Comparison of ENCODE assay signal across 16 cellular contexts in genomic region chr18:9120796-9121195, GRCh38. TPM values are rescaled to one million over a fixed set of nuclear protein-coding genes. Genes with fewer than 3 reads are reported as not detected.
DNase-seq lines count a peak whose midpoint lies in the region; ATAC-seq, FAIRE-seq and TF ChIP-seq lines count a peak whose summit lies in the region.
"Had no signal": no experiment of that assay in that cellular context is flagged by ENCODE, and none has a peak within 500 bp of the region (broad histone marks: within the 10 kb centered on the region; RNA-seq: fewer than 3 reads in every experiment).

No MANE protein-coding gene starts in this region.

- peaks cover 78% of the 10 kb centered on the region for H3K36me3 Mint-ChIP-seq in CD4-positive, alpha-beta T cell (ENCODE audit: low read depth)
- peaks cover 56% of the 10 kb centered on the region for H3K36me3 Mint-ChIP-seq in activated naive CD8-positive, alpha-beta T cell treated with anti-CD3 and anti-CD28 coated beads for 36 hours
- peaks cover 0 to 10% of the 10 kb centered on the region in 2 donors for H3K36me3 Mint-ChIP-seq in naive B cell

- POLR2A ChIA-PET in CD4-positive, alpha-beta T cell (lab: Charles Lee): interaction anchor here (0.8 to 35.5 kb wide), 6 partner anchors 10 to 395 kb away, joined by 3 to 914 read pairs (median 4); partner anchors contain the start of gene ANKRD12

- no peak for DNase-seq in CD4-positive, alpha-beta T cell
- DNase-seq in GM12892 (ENCODE audit: insufficient read length) (no peak), naive B cell (peak; percentile 25), NOMO-1 treated with DMSO at 0.1 percent for 48 hours (lab: John Stamatoyannopoulos, UW; ENCODE audit: unreplicated experiment) (no peak), prostate gland (ENCODE audit: low spot score) (no peak)
- no peak for DNase-seq in activated naive CD8-positive, alpha-beta T cell treated with anti-CD3 and anti-CD28 coated beads for 36 hours
- DNase-seq: activated CD4-positive, alpha-beta T cell treated with anti-CD3 and anti-CD28 coated beads for 4 hours; DMS79; left cardiac atrium; NCI-H1930; NCI-H526 treated with DMSO at 0.1 percent for 48 hours; tibial artery had no signal

- H3K27ac ChIP-seq in CD4-positive, alpha-beta T cell (ENCODE audit: low read depth, low read length): peak overlapping the region; percentile 57
- peak overlapping the region in 1 of 2 donors; percentile 12 for H3K27ac ChIP-seq in prostate gland
- H3K27ac ChIP-seq: BLaER1 had no signal

- intact Hi-C loops in CD4-positive, alpha-beta T cell (cut with DNase I, micrococcal nuclease): no loop called here
- intact Hi-C loops in prostate gland (cut with DNase I): no loop called here

- H3K4me1 ChIP-seq in prostate gland (replicated peaks): no peaks in the 10 kb centered on the region

- TF ChIP-seq POLR2A in GM12892 (IDR thresholded peaks at IDR 0.05; ENCODE audit: low read depth, low read length) (no peak), prostate gland (IDR thresholded peaks at IDR 0.05) (no peak)

- CTCF ChIA-PET in CD4-positive, alpha-beta T cell (lab: Charles Lee): interaction anchor here (1.3 kb wide), 1 partner anchor 12 kb away, joined by 5 read pairs; no protein-coding TSS in a partner anchor

- peak overlapping the region; percentile 43 for H3K4me3 Mint-ChIP-seq in CD4-positive, alpha-beta T cell
- peak overlapping the region; percentile 42 for H3K4me3 Mint-ChIP-seq in activated naive CD8-positive, alpha-beta T cell treated with anti-CD3 and anti-CD28 coated beads for 36 hours
- H3K4me3 Mint-ChIP-seq in naive B cell: peak overlapping the region in 4 of 8 donors; percentile 28 to 76 (median 58)

- H3K4me1 Mint-ChIP-seq in CD4-positive, alpha-beta T cell (ENCODE audit: low read depth): peaks cover 88% of the 10 kb centered on the region
- H3K4me1 Mint-ChIP-seq in activated naive CD8-positive, alpha-beta T cell treated with anti-CD3 and anti-CD28 coated beads for 36 hours: peaks cover 65% of the 10 kb centered on the region
- peaks cover 33 to 58% (median 36%) of the 10 kb centered on the region in 3 donors for H3K4me1 Mint-ChIP-seq in naive B cell

- H3K9me3 Mint-ChIP-seq in CD4-positive, alpha-beta T cell: no peaks in the 10 kb centered on the region
- H3K9me3 Mint-ChIP-seq in activated naive CD8-positive, alpha-beta T cell treated with anti-CD3 and anti-CD28 coated beads for 36 hours: peaks cover 1% of the 10 kb centered on the region
- H3K9me3 Mint-ChIP-seq in naive B cell: no peaks in the 10 kb centered on the region

- no peak overlapping the region for H3K4me3 ChIP-seq in prostate gland
- H3K4me3 ChIP-seq: BLaER1, tibial artery had no signal

- no peaks in the 10 kb centered on the region for H3K36me3 ChIP-seq in prostate gland

- H3K27me3 Mint-ChIP-seq in CD4-positive, alpha-beta T cell: no peaks in the 10 kb centered on the region
- no peaks in the 10 kb centered on the region for H3K27me3 Mint-ChIP-seq in activated naive CD8-positive, alpha-beta T cell treated with anti-CD3 and anti-CD28 coated beads for 36 hours
- H3K27me3 Mint-ChIP-seq in naive B cell: no peaks in the 10 kb centered on the region

- peak; percentile 14 for ATAC-seq in CD4-positive, alpha-beta T cell (ENCODE audit: poor library complexity)
- ATAC-seq in naive B cell (ENCODE audit: low read depth in 2 of 2) (peak; percentile 25 to 34), GM18502 (IDR thresholded peaks at IDR 0.05; ENCODE audit: poor library complexity, unreplicated experiment) (no peak), HG03460 (IDR thresholded peaks at IDR 0.05; ENCODE audit: unreplicated experiment) (no peak)
- ATAC-seq: left cardiac atrium had no signal

- TF ChIP-seq CTCF in CD4-positive, alpha-beta T cell (IDR thresholded peaks at IDR 0.05): no peak
- TF ChIP-seq CTCF in prostate gland (IDR thresholded peaks at IDR 0.05): no peak

- H3K9me3 ChIP-seq in CD4-positive, alpha-beta T cell (ENCODE audit: control insufficient read depth, low read length): no peaks in the 10 kb centered on the region
- no peaks in the 10 kb centered on the region for H3K9me3 ChIP-seq in prostate gland
- H3K9me3 ChIP-seq: BLaER1, tibial artery had no signal

- peak; percentile 42 for FAIRE-seq in GM12892 (lab: Jason Lieb, UNC)
- FAIRE-seq: endothelial cell of umbilical vein had no signal

- no peaks in the 10 kb centered on the region for H3K27me3 ChIP-seq in CD4-positive, alpha-beta T cell (ENCODE audit: control insufficient read depth, insufficient read depth, low read length)
- H3K27me3 ChIP-seq in prostate gland (replicated peaks; ENCODE audit: insufficient read depth): no peaks in the 10 kb centered on the region
- H3K27me3 ChIP-seq: BLaER1, tibial artery had no signal

- H3K27ac Mint-ChIP-seq in CD4-positive, alpha-beta T cell: peak overlapping the region; percentile 95
- H3K27ac Mint-ChIP-seq in activated naive CD8-positive, alpha-beta T cell treated with anti-CD3 and anti-CD28 coated beads for 36 hours: peak overlapping the region; percentile 81
- H3K27ac Mint-ChIP-seq in naive B cell: peak overlapping the region in 4 of 6 donors; percentile 63 to 98 (median 76)

- 19% methylated on average over 1 of the region's 1 CpG for WGBS in prostate gland

RNA-seq across cellular contexts. Expression of gene ANKRD12, which starts 15.8 kb away (rescaled TPM):
- 100 to 1,000 TPM; 160 to 164 TPM for total RNA-seq in CD4-positive, alpha-beta T cell
- 21.2 TPM for polyA plus RNA-seq in GM12892 (2012; ENCODE audit: missing spikeins)
- 10 to 100 TPM; 33.1 to 33.9 TPM for total RNA-seq in activated naive CD8-positive, alpha-beta T cell treated with anti-CD3 and anti-CD28 coated beads for 36 hours
- 10 to 100 TPM in 5 of 6 donors, 1 to 10 TPM in 1; 6.7 to 93.9 (median 27.4) TPM for polyA plus RNA-seq in naive B cell (ENCODE audit: low read depth in 6 of 6)
- 10 to 100 TPM; 38.7 to 50.1 TPM for total RNA-seq in prostate gland

RNA-seq across cellular contexts. Expression of gene NDUFV2, which starts 18.3 kb away (rescaled TPM):
- 100 to 1,000 TPM; 230 to 231 TPM for total RNA-seq in CD4-positive, alpha-beta T cell
- polyA plus RNA-seq in GM12892 (2012; ENCODE audit: missing spikeins): 283 TPM
- total RNA-seq in activated naive CD8-positive, alpha-beta T cell treated with anti-CD3 and anti-CD28 coated beads for 36 hours: 100 to 1,000 TPM; 302 to 307 TPM
- 100 to 1,000 TPM; 109 to 199 (median 154) TPM for polyA plus RNA-seq in naive B cell (ENCODE audit: low read depth in 6 of 6)
- total RNA-seq in prostate gland: 100 to 1,000 TPM; 114 to 161 TPM

Comparison
In these comparisons a context has a peak if more than half of its experiments do, and no peak if none do; other contexts are left out.
1. ATAC-seq: peak in CD4-positive, alpha-beta T cell (single experiment) and naive B cell (2 of 2); none in GM18502 (single experiment) and HG03460 (single experiment).
2. Peak in every context shown above with its lines, with median percentiles within 50 percentile points of each other: H3K27ac Mint-ChIP-seq.